In the genomic region with DNA sequence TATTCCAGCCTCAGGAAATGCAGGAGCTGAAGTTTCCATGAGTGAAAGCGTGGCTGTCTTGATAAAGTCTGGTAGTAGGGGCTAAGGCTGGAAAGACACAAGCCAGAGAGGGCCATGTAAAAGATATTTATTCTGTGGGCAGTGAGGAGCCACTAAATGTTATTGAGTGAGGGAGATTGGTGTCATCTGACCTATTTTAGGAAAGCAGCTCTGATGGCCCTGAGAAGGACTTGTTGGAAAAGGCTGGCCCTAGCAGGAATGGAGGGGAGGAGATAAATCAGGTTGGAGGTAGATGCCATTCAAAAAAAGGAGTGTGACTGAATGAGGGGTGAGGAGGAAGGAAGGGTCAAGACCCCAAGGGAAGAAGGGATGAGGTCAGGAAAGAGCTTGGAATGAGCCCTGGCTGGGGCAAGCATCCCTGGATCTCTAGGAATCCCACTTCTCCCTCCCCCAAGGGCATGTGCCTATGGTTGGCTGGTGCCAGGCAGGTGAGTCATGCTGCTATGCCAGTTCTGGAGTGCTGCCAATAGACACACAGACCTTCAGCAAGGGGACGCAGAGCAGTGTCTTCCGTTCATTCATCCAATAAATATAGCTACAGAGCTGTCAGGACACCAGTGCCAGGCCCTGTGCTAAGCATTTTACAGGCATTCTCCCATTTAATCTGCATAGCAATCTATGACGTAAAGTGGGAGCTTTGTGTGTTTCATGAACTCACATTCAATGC, we compare ENCODE assay signal across 8 cellular contexts. TPM values are rescaled to one million over a fixed set of nuclear protein-coding genes. Genes with fewer than 3 reads are reported as not detected.
DNase-seq lines count a peak whose midpoint lies in the region; ATAC-seq, FAIRE-seq and TF ChIP-seq lines count a peak whose summit lies in the region.

No MANE protein-coding gene starts in this region.

- no peaks in the 10 kb centered on the region for H3K27me3 ChIP-seq in mammary epithelial cell (ENCODE audit: insufficient read depth, low read length)

- H2AFZ ChIP-seq in mammary epithelial cell (ENCODE audit: low read depth, low read length): no peak overlapping the region

- no peaks in the 10 kb centered on the region for H3K36me3 ChIP-seq in mammary epithelial cell (ENCODE audit: insufficient read depth, low read length)

- dilution Hi-C loops in mammary epithelial cell (cut with HindIII; ENCODE audit: low sequenced_read_pairs): no loop called here

- WGBS in mammary epithelial cell (ENCODE audit: low coverage, missing lambda C conversion rate): 28% methylated on average over 4 of the region's 4 CpGs

- in situ Hi-C loops in Caki2 (cut with HindIII; ENCODE audit: low pct_unique_long_range_greater_than_20kb, low sequenced_read_pairs) (no loop called here), mammary epithelial cell (cut with MboI; ENCODE audit: low sequenced_read_pairs in 2 of 2) (no loop called here)

- CTCF ChIA-PET in mammary epithelial cell (lab: Charles Lee; ENCODE audit: low non-redundant PET): no interaction called here

- H4K20me1 ChIP-seq in mammary epithelial cell (ENCODE audit: insufficient read depth, low read length): no peaks in the 10 kb centered on the region

- TF ChIP-seq CTCF in mammary epithelial cell (conservative IDR thresholded peaks at IDR 0.05 in 1 of 2, IDR thresholded peaks at IDR 0.05 in 1 of 2; ENCODE audit: extremely low read depth in 1 of 2, insufficient read depth in 1 of 2, low read depth in 1 of 2, low read length in 2 of 2): no peak
- no peak for TF ChIP-seq CTCF in D721Med (IDR thresholded peaks at IDR 0.05; ENCODE audit: insufficient read depth, missing control alignments)

- no peaks in the 10 kb centered on the region for H3K9me3 ChIP-seq in mammary epithelial cell (replicated peaks; ENCODE audit: insufficient read depth, low read length)

- intact Hi-C loops in mammary epithelial cell (cut with micrococcal nuclease): loop anchor here (2.0 to 5.0 kb wide), 2 partner anchors 76 to 158 kb away; a partner anchor contains a TSS

- no TSS peak for BruUV-seq in mammary epithelial cell (replicated peaks; lab: Mats Ljungman, UMichigan)

- no peak for FAIRE-seq in D721Med (lab: Jason Lieb, UNC)

- peak overlapping the region; percentile 2 for H3K27ac ChIP-seq in mammary epithelial cell (ENCODE audit: insufficient read depth, low read depth, low read length)

- DNase-seq in Caki2 (ENCODE audit: low read depth) (peak; percentile 99), NCI-H2029 treated with DMSO at 0.1 percent for 48 hours (lab: John Stamatoyannopoulos, UW) (peak; percentile 54), mammary epithelial cell (peak; percentile 90), left kidney (ENCODE audit: low read depth, low spot score) (peak; percentile 61), D721Med (ENCODE audit: insufficient read length, low spot score) (no peak), SK-N-DZ (ENCODE audit: low spot score) (no peak), CD1c-positive myeloid dendritic cell (ENCODE audit: extremely low spot score) (no peak)

- peaks cover 53% of the 10 kb centered on the region for H3K4me1 ChIP-seq in mammary epithelial cell (ENCODE audit: insufficient read depth, low read length)

- H3K9ac ChIP-seq in mammary epithelial cell (ENCODE audit: insufficient read depth, low read length): no peak overlapping the region

- no peak for ATAC-seq in HG03571 (IDR thresholded peaks at IDR 0.05; ENCODE audit: unreplicated experiment)

- no peaks in the 10 kb centered on the region for H3K79me2 ChIP-seq in mammary epithelial cell (ENCODE audit: insufficient read depth, low read length)

- no peak overlapping the region for H3K4me3 ChIP-seq in mammary epithelial cell (replicated peaks in 1 of 3; ENCODE audit: insufficient read depth in 1 of 3, low read depth in 2 of 3, low read length in 3 of 3)

- no peak overlapping the region for H3K4me2 ChIP-seq in mammary epithelial cell (ENCODE audit: insufficient read depth, low read depth, low read length)

RNA-seq across cellular contexts. Expression of a gene that starts 2.0 kb away (rescaled TPM):
- total RNA-seq in Caki2 (2014; rRNA removed; shearing (Covaris generic); ENCODE audit: low replicate concordance): 15.6 and 19.4 TPM in 2 replicates
- under 1 TPM; 0.47 to 0.83 TPM for total RNA-seq in mammary epithelial cell
- polyA plus RNA-seq in mammary epithelial cell: 0.87 TPM
- not detected for polyA minus RNA-seq in mammary epithelial cell
- not detected in 2 replicates for polyA plus RNA-seq in SK-N-DZ (2014; cell fraction: cytosol; rRNA removed)
- polyA plus RNA-seq in SK-N-DZ (2014; cell fraction: nucleus; rRNA removed): not detected in 2 replicates

RNA-seq across cellular contexts. Expression of a gene that starts 9.7 kb away (rescaled TPM):
- 70.8 and 91.3 TPM in 2 replicates for total RNA-seq in Caki2 (2014; rRNA removed; shearing (Covaris generic); ENCODE audit: low replicate concordance)
- 1 to 10 TPM in 1 of 2 donors, under 1 TPM in 1; 0.17 to 1.8 TPM for total RNA-seq in mammary epithelial cell
- 0.32 TPM for polyA plus RNA-seq in mammary epithelial cell
- not detected for polyA minus RNA-seq in mammary epithelial cell
- polyA plus RNA-seq in SK-N-DZ (2014; cell fraction: cytosol; rRNA removed): 4.3 and 6.6 TPM in 2 replicates
- polyA plus RNA-seq in SK-N-DZ (2014; cell fraction: nucleus; rRNA removed): 4.4 and 5.9 TPM in 2 replicates

RNA-seq across cellular contexts. Expression of a gene that starts 15.0 kb away (rescaled TPM):
- 0.41 TPM in 1 of 2 replicates, not detected in the other for total RNA-seq in Caki2 (2014; rRNA removed; shearing (Covaris generic); ENCODE audit: low replicate concordance)
- total RNA-seq in mammary epithelial cell: not detected
- 0.05 TPM for polyA plus RNA-seq in mammary epithelial cell
- polyA minus RNA-seq in mammary epithelial cell: not detected
- polyA plus RNA-seq in SK-N-DZ (2014; cell fraction: cytosol; rRNA removed): 0.32 TPM in 1 of 2 replicates, not detected in the other
- 0.16 and 0.19 TPM in 2 replicates for polyA plus RNA-seq in SK-N-DZ (2014; cell fraction: nucleus; rRNA removed)

RNA-seq across cellular contexts. Expression of a gene that starts 58.8 kb away (rescaled TPM):
- total RNA-seq in Caki2 (2014; rRNA removed; shearing (Covaris generic); ENCODE audit: low replicate concordance): 8.2 and 10.5 TPM in 2 replicates
- total RNA-seq in mammary epithelial cell: 10 to 100 TPM; 11.3 to 11.7 TPM
- polyA plus RNA-seq in mammary epithelial cell: 13.3 TPM
- not detected for polyA minus RNA-seq in mammary epithelial cell
- polyA plus RNA-seq in SK-N-DZ (2014; cell fraction: cytosol; rRNA removed): 21.4 and 25.2 TPM in 2 replicates
- 7.0 and 20.4 TPM in 2 replicates for polyA plus RNA-seq in SK-N-DZ (2014; cell fraction: nucleus; rRNA removed)

Comparison
In these comparisons a context has a peak if more than half of its experiments do, and no peak if none do; other contexts are left out.
1. DNase-seq: peak in Caki2 (single experiment), NCI-H2029 treated with DMSO at 0.1 percent for 48 hours (single experiment), mammary epithelial cell (single experiment) and left kidney (single experiment); none in D721Med (single experiment), SK-N-DZ (single experiment) and CD1c-positive myeloid dendritic cell (single experiment).
2. RNA of a gene that starts 9.7 kb away (total RNA-seq): 70.8 to 91.3 TPM in Caki2; 0.17 to 1.8 TPM in mammary epithelial cell; every median in the first group is over 10 times any median in the second.